In genomic region chrY:14543506-14543905, GRCh38 we compare ENCODE assay signal across 36 cellular contexts. TPM values are rescaled to one million over a fixed set of nuclear protein-coding genes. Genes with fewer than 3 reads are reported as not detected.
"Had no signal": no experiment of that assay in that cellular context is flagged by ENCODE, and none has a peak within 500 bp of the region (broad histone marks: within the 10 kb centered on the region; RNA-seq: fewer than 3 reads in every experiment).

No MANE protein-coding gene starts in this region.

- H3K36me3 ChIP-seq: adrenal gland, brain microvascular endothelial cell, breast epithelium had no signal

- H3K27me3 ChIP-seq: adrenal gland, body of pancreas, brain microvascular endothelial cell, breast epithelium had no signal

- DNase-seq: activated B cell treated with CpG ODN at 0.5 μM for 24 hours; activated CD4-positive, alpha-beta memory T cell treated with anti-CD3 and anti-CD28 coated beads for 36 hours; activated CD4-positive, alpha-beta T cell treated with anti-CD3 and anti-CD28 coated beads for 4 hours; activated CD4-positive, alpha-beta T cell treated with anti-CD3 and anti-CD28 coated beads, Interleukin-2, amount 10 ng/mL, durations not matched to agents 24 days and 14 days; activated CD4-positive, alpha-beta T cell treated with anti-CD3 and anti-CD28 coated beads, Interleukin-2, amount 50 U/mL, for 1 hour; activated CD4-positive, alpha-beta T cell treated with anti-CD3 and anti-CD28 coated beads, Interleukin-2, amount 50 U/mL, for 4 hours; activated CD4-positive, CD25-positive, alpha-beta regulatory T cell treated with anti-CD3 and anti-CD28 coated beads, Interleukin-2, amount 50 U/mL, for 72 hours; activated CD8-positive, alpha-beta memory T cell treated with anti-CD3 and anti-CD28 coated beads, Interleukin-2, amount 50 U/mL, for 4 hours; activated CD8-positive, alpha-beta T cell treated with anti-CD3 and anti-CD28 coated beads for 36 hours; activated effector memory CD4-positive, alpha-beta T cell treated with anti-CD3 and anti-CD28 coated beads, Interleukin-2, amount 50 U/mL, for 16 hours; activated gamma-delta T cell treated with Interleukin-2 at 50 U/mL for 16 hours; activated naive CD4-positive, alpha-beta T cell; activated naive CD4-positive, alpha-beta T cell treated with anti-CD3 and anti-CD28 coated beads for 36 hours; activated naive CD4-positive, alpha-beta T cell treated with anti-CD3 and anti-CD28 coated beads, Interleukin-2, amount 50 U/mL, for 16 hours; activated naive CD8-positive, alpha-beta T cell treated with anti-CD3 and anti-CD28 coated beads for 36 hours; activated T-cell treated with anti-CD3 and anti-CD28 coated beads for 4 hours; activated T-cell treated with anti-CD3 and anti-CD28 coated beads, Interleukin-2, amount 50 U/mL, for 1 hour; activated T-cell treated with anti-CD3 and anti-CD28 coated beads, Interleukin-2, amount 50 U/mL, for 4 hours; activated T-cell treated with anti-CD3 and anti-CD28 coated beads, Interleukin-2, amount 50 U/mL, for 72 hours; amniotic stem cell; aorta; body of pancreas; brain microvascular endothelial cell; central memory CD4-positive, alpha-beta T cell; T-helper 1 cell; T-helper 2 cell; T-helper 9 cell had no signal

- H3K4me3 Mint-ChIP-seq: activated B cell treated with CpG ODN at 0.5 μM for 24 hours; activated CD4-positive, alpha-beta memory T cell treated with anti-CD3 and anti-CD28 coated beads for 36 hours; activated CD4-positive, alpha-beta T cell treated with anti-CD3 and anti-CD28 coated beads, Interleukin-2, amount 10 ng/mL, durations not matched to agents 24 days and 14 days; activated CD8-positive, alpha-beta T cell treated with anti-CD3 and anti-CD28 coated beads for 36 hours; activated naive CD4-positive, alpha-beta T cell treated with anti-CD3 and anti-CD28 coated beads for 36 hours; activated naive CD8-positive, alpha-beta T cell treated with anti-CD3 and anti-CD28 coated beads for 36 hours; activated T-cell treated with anti-CD3 and anti-CD28 coated beads, Interleukin-2, amount 50 U/mL, for 4 hours; activated T-cell treated with anti-CD3 and anti-CD28 coated beads, Interleukin-2, amount 50 U/mL, for 72 hours; activated T-helper 1 cell treated with anti-CD3 and anti-CD28 coated beads, Interleukin-12 subunit alpha, Interleukin-12 subunit beta, Interleukin-2, Interleukin-4 antibody, amounts not matched to agents 30 ng/mL and 10 ng/mL and 1 ng/mL, durations not matched to agents 14 hours and 24 hours and 36 hours; activated T-helper 17 cell treated with anti-CD3 and anti-CD28 coated beads, Interleukin-2, amount 50 U/mL, for 72 hours; T-helper 1 cell treated with Interleukin-12 subunit alpha and Interleukin-12 subunit beta and Interleukin-4 antibody, amounts not matched to agents 30 μg/mL and 1 μg/mL, for 36 hours; T-helper 2 cell treated with Interferon-gamma antibody and Interleukin-4, amounts not matched to agents 5 μg/mL and 100 μg/mL, for 36 hours had no signal

- H3K9me3 ChIP-seq: adrenal gland, body of pancreas, breast epithelium had no signal

- H3K4me1 Mint-ChIP-seq: activated B cell treated with CpG ODN at 0.5 μM for 24 hours; activated CD4-positive, alpha-beta T cell treated with anti-CD3 and anti-CD28 coated beads, Interleukin-2, amount 10 ng/mL, durations not matched to agents 24 days and 14 days; activated naive CD8-positive, alpha-beta T cell treated with anti-CD3 and anti-CD28 coated beads for 36 hours; activated T-helper 17 cell treated with anti-CD3 and anti-CD28 coated beads, Interleukin-2, amount 50 U/mL, for 72 hours had no signal

- H3K27me3 Mint-ChIP-seq: activated B cell treated with CpG ODN at 0.5 μM for 24 hours; activated CD4-positive, alpha-beta memory T cell treated with anti-CD3 and anti-CD28 coated beads for 36 hours; activated CD4-positive, alpha-beta T cell treated with anti-CD3 and anti-CD28 coated beads, Interleukin-2, amount 10 ng/mL, durations not matched to agents 24 days and 14 days; activated CD8-positive, alpha-beta T cell treated with anti-CD3 and anti-CD28 coated beads for 36 hours; activated naive CD8-positive, alpha-beta T cell treated with anti-CD3 and anti-CD28 coated beads for 36 hours; activated T-helper 17 cell treated with anti-CD3 and anti-CD28 coated beads, Interleukin-2, amount 50 U/mL, for 72 hours had no signal

- H3K27ac ChIP-seq: adrenal gland, body of pancreas, brain microvascular endothelial cell, breast epithelium, VCaP had no signal

- ATAC-seq: activated CD8-positive, alpha-beta T cell treated with anti-CD3 and anti-CD28 coated beads for 36 hours; activated naive CD4-positive, alpha-beta T cell treated with anti-CD3 and anti-CD28 coated beads, Interleukin-2, amount 50 U/mL, for 72 hours; activated T-cell treated with anti-CD3 and anti-CD28 coated beads, Interleukin-2, amount 50 U/mL, for 4 hours; activated T-cell treated with anti-CD3 and anti-CD28 coated beads, Interleukin-2, amount 50 U/mL, for 72 hours; activated T-helper 17 cell treated with anti-CD3 and anti-CD28 coated beads, Interleukin-2, amount 50 U/mL, for 72 hours; body of pancreas had no signal

- H3K27ac Mint-ChIP-seq: activated B cell treated with CpG ODN at 0.5 μM for 24 hours; activated CD4-positive, alpha-beta memory T cell treated with anti-CD3 and anti-CD28 coated beads for 36 hours; activated CD4-positive, alpha-beta T cell treated with anti-CD3 and anti-CD28 coated beads, Interleukin-2, amount 10 ng/mL, durations not matched to agents 24 days and 14 days; activated CD8-positive, alpha-beta T cell treated with anti-CD3 and anti-CD28 coated beads for 36 hours; activated naive CD4-positive, alpha-beta T cell treated with anti-CD3 and anti-CD28 coated beads for 36 hours; activated naive CD4-positive, alpha-beta T cell treated with anti-CD3 and anti-CD28 coated beads, Interleukin-2, amount 50 U/mL, for 72 hours; activated naive CD8-positive, alpha-beta T cell treated with anti-CD3 and anti-CD28 coated beads for 36 hours; activated T-cell treated with anti-CD3 and anti-CD28 coated beads, Interleukin-2, amount 50 U/mL, for 72 hours; activated T-helper 1 cell treated with anti-CD3 and anti-CD28 coated beads, Interleukin-12 subunit alpha, Interleukin-12 subunit beta, Interleukin-2, Interleukin-4 antibody, amounts not matched to agents 30 ng/mL and 10 ng/mL and 1 ng/mL, durations not matched to agents 14 hours and 24 hours and 36 hours; activated T-helper 17 cell treated with anti-CD3 and anti-CD28 coated beads, Interleukin-2, amount 50 U/mL, for 72 hours; T-helper 1 cell treated with Interleukin-12 subunit alpha and Interleukin-12 subunit beta and Interleukin-4 antibody, amounts not matched to agents 30 μg/mL and 1 μg/mL, for 36 hours; T-helper 2 cell treated with Interferon-gamma antibody and Interleukin-4, amounts not matched to agents 5 μg/mL and 100 μg/mL, for 36 hours had no signal

- H3K9me3 Mint-ChIP-seq: activated CD4-positive, alpha-beta T cell treated with anti-CD3 and anti-CD28 coated beads, Interleukin-2, amount 10 ng/mL, durations not matched to agents 24 days and 14 days had no signal

- H3K36me3 Mint-ChIP-seq: activated naive CD4-positive, alpha-beta T cell treated with anti-CD3 and anti-CD28 coated beads, Interleukin-2, amount 50 U/mL, for 72 hours; activated naive CD8-positive, alpha-beta T cell treated with anti-CD3 and anti-CD28 coated beads for 36 hours had no signal

- H3K4me1 ChIP-seq: adrenal gland, body of pancreas, breast epithelium had no signal

- H3K4me3 ChIP-seq: adrenal gland, body of pancreas, breast epithelium had no signal

RNA-seq across cellular contexts. Expression of gene NLGN4Y, which starts 19.2 kb away (rescaled TPM):
- total RNA-seq: aorta, body of pancreas, cardiac septum had no signal
